In the genomic region with DNA sequence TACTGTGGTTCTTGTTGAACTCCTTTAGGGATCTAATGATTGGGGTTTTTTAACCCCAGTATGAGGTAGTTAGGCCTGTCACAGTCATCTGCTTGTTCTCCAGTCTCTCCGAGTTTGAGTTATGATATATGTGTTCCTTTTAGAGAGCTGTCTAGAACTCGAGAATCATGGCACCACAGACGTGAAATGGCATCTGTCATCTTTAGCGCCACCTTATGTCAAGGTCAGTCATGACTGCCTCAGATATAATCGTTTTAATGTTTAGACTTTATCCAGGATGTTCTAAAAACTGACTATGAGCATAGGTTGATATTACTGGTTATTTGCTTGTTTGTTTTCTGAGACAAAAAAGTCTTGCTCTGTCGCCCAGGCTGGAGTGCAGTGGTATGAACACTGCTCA, we compare ENCODE assay signal across 14 cellular contexts.
DNase-seq lines count a peak whose midpoint lies in the region; ATAC-seq, FAIRE-seq and TF ChIP-seq lines count a peak whose summit lies in the region.
"Had no signal": no experiment of that assay in that cellular context is flagged by ENCODE, and none has a peak within 500 bp of the region (broad histone marks: within the 10 kb centered on the region; RNA-seq: fewer than 3 reads in every experiment).

No MANE protein-coding gene starts in this region.

- H3F3A ChIP-seq in SU-DHL-6 (ENCODE audit: insufficient read depth): no peaks in the 10 kb centered on the region

- no peak overlapping the region for H3K4me3 Mint-ChIP-seq in Calu3 (ENCODE audit: low read depth, unreplicated experiment)
- H3K4me3 Mint-ChIP-seq: IgD-negative memory B cell; T-helper 2 cell treated with Interferon-gamma antibody and Interleukin-4, amounts not matched to agents 5 μg/mL and 100 μg/mL, for 36 hours had no signal

- FAIRE-seq in keratinocyte (lab: Jason Lieb, UNC): no peak
- FAIRE-seq in GM12892 (lab: Jason Lieb, UNC): no peak
- FAIRE-seq: islet of Langerhans had no signal

- ATAC-seq in GM21619 (IDR thresholded peaks at IDR 0.05; ENCODE audit: unreplicated experiment): no peak

- CTCF ChIA-PET in Calu3 (lab: Charles Lee): no interaction called here

- peaks cover 24% of the 10 kb centered on the region for H3K36me3 Mint-ChIP-seq in Calu3 (ENCODE audit: insufficient read depth, unreplicated experiment)

- H3K9me1 ChIP-seq in keratinocyte (ENCODE audit: control insufficient read depth, extremely low read depth, insufficient read depth, low read length): no peaks in the 10 kb centered on the region

- H3K9ac ChIP-seq in SU-DHL-6 (ENCODE audit: low read length): no peak overlapping the region
- no peak overlapping the region for H3K9ac ChIP-seq in keratinocyte (ENCODE audit: control insufficient read depth, extremely low read depth, insufficient read depth, low read length)

- H3K9me3 Mint-ChIP-seq in Calu3 (ENCODE audit: low read depth, unreplicated experiment): no peaks in the 10 kb centered on the region
- H3K9me3 Mint-ChIP-seq: IgD-negative memory B cell had no signal

- H2AFZ ChIP-seq in SU-DHL-6 (ENCODE audit: low read depth, low read length, severe bottlenecking) (no peak overlapping the region), keratinocyte (ENCODE audit: control insufficient read depth, low read length) (no peak overlapping the region)

- no TSS peak for BruUV-seq in Calu3 (replicated peaks; lab: Mats Ljungman, UMichigan)

- no peak overlapping the region for H3K27ac ChIP-seq in SU-DHL-6 (ENCODE audit: low read depth, low read length)
- no peak overlapping the region for H3K27ac ChIP-seq in keratinocyte (ENCODE audit: control insufficient read depth, insufficient read depth, low read length)
- H3K27ac ChIP-seq: esophagus muscularis mucosa had no signal

- H3K4me1 Mint-ChIP-seq in Calu3 (ENCODE audit: low read depth, unreplicated experiment): no peaks in the 10 kb centered on the region
- H3K4me1 Mint-ChIP-seq: IgD-negative memory B cell had no signal

- no peak overlapping the region for H3K4me2 ChIP-seq in SU-DHL-6 (ENCODE audit: low read depth, low read length, poor library complexity, severe bottlenecking)
- H3K4me2 ChIP-seq in keratinocyte (ENCODE audit: control insufficient read depth, extremely low read depth, insufficient read depth, low read depth, low read length): no peak overlapping the region

- no peaks in the 10 kb centered on the region for H3K27me3 Mint-ChIP-seq in Calu3 (ENCODE audit: unreplicated experiment)
- H3K27me3 Mint-ChIP-seq: IgD-negative memory B cell had no signal

- H3K4me3 ChIP-seq in HFF-Myc (replicated peaks; ENCODE audit: low read depth, low read length): no peak overlapping the region
- no peak overlapping the region for H3K4me3 ChIP-seq in SU-DHL-6 (ENCODE audit: insufficient read depth, low read length, poor library complexity, severe bottlenecking)
- H3K4me3 ChIP-seq in keratinocyte (ENCODE audit: control insufficient read depth in 2 of 3, extremely low read depth in 1 of 3, insufficient read depth in 2 of 3, low read depth in 1 of 3, low read length in 3 of 3): no peak overlapping the region
- H3K4me3 ChIP-seq: esophagus muscularis mucosa had no signal

- TF ChIP-seq POLR2A in GM12892 (IDR thresholded peaks at IDR 0.05; ENCODE audit: low read depth, low read length): no peak

- H3K79me2 ChIP-seq in SU-DHL-6 (ENCODE audit: insufficient read depth, low read length) (no peaks in the 10 kb centered on the region), keratinocyte (ENCODE audit: control insufficient read depth, insufficient read depth, low read length) (no peaks in the 10 kb centered on the region)

- intact Hi-C loops in Calu3 (cut with micrococcal nuclease; ENCODE audit: unreplicated experiment): no loop called here

- H3K27me3 ChIP-seq in SU-DHL-6 (ENCODE audit: low read length): no peaks in the 10 kb centered on the region
- H3K27me3 ChIP-seq in keratinocyte (ENCODE audit: control insufficient read depth, extremely low read depth, insufficient read depth, low read length): no peaks in the 10 kb centered on the region
- H3K27me3 ChIP-seq: esophagus muscularis mucosa had no signal

- no peaks in the 10 kb centered on the region for H3K9me3 ChIP-seq in SU-DHL-6 (ENCODE audit: insufficient read depth, low read length)
- H3K9me3 ChIP-seq in keratinocyte (ENCODE audit: control insufficient read depth, low read depth, low read length): no peaks in the 10 kb centered on the region
- H3K9me3 ChIP-seq: esophagus muscularis mucosa had no signal

- peak; percentile 22 for TF ChIP-seq CTCF in Calu3 (IDR thresholded peaks at IDR 0.05; ENCODE audit: unreplicated experiment)
- peak; percentile 19 for TF ChIP-seq CTCF in HFF-Myc (IDR thresholded peaks at IDR 0.05; ENCODE audit: low read depth, low read length, missing control alignments)
- TF ChIP-seq CTCF in SU-DHL-6 (IDR thresholded peaks at IDR 0.05; ENCODE audit: insufficient read depth, low read length, poor library complexity, severe bottlenecking): peak; percentile 31
- TF ChIP-seq CTCF in keratinocyte (optimal IDR thresholded peaks at IDR 0.05 in 1 of 3, IDR thresholded peaks at IDR 0.05 in 1 of 3, conservative IDR thresholded peaks at IDR 0.05 in 1 of 3; ENCODE audit: extremely low read depth in 1 of 3, insufficient read depth in 2 of 3, low read length in 3 of 3): peak in 2 of 3 experiments; percentile 20 to 47

- H3K27ac Mint-ChIP-seq in Calu3 (ENCODE audit: unreplicated experiment): no peak overlapping the region
- H3K27ac Mint-ChIP-seq: T-helper 2 cell treated with Interferon-gamma antibody and Interleukin-4, amounts not matched to agents 5 μg/mL and 100 μg/mL, for 36 hours had no signal

- peaks cover 62% of the 10 kb centered on the region for H3K36me3 ChIP-seq in SU-DHL-6 (ENCODE audit: low read length)
- peaks cover 10 to 20% of the 10 kb centered on the region in 2 experiments for H3K36me3 ChIP-seq in keratinocyte (ENCODE audit: control insufficient read depth in 2 of 2, extremely low read depth in 1 of 2, insufficient read depth in 2 of 2, low read length in 2 of 2)

- DNase-seq in Calu3: no peak
- DNase-seq in HFF-Myc (ENCODE audit: extremely low read depth, low read depth): no peak
- DNase-seq in keratinocyte (ENCODE audit: low read depth, low spot score): no peak
- no peak for DNase-seq in stimulated activated CD4-positive, alpha-beta T cell treated with anti-CD3 and anti-CD28 coated beads, Interleukin-15, amount 100 ng/mL, for 24 hours
- no peak for DNase-seq in GM12892 (ENCODE audit: insufficient read length)
- DNase-seq: NCI-H526; occipital lobe; stimulated activated CD4-positive, alpha-beta T cell treated with anti-CD3 and anti-CD28 coated beads, Interleukin-2, amount 100 ng/mL, for 48 hours had no signal

- dilution Hi-C loops in keratinocyte (cut with MboI; ENCODE audit: extremely low pct_ligation_motif_present, low sequenced_read_pairs): no loop called here

- H3K4me1 ChIP-seq in keratinocyte (ENCODE audit: control insufficient read depth, extremely low read depth, insufficient read depth, low read length): no peaks in the 10 kb centered on the region
- H3K4me1 ChIP-seq: esophagus muscularis mucosa had no signal

- no peaks in the 10 kb centered on the region for H3K9me2 ChIP-seq in SU-DHL-6 (replicated peaks; ENCODE audit: insufficient read depth, low read length)

- H4K20me1 ChIP-seq in SU-DHL-6 (ENCODE audit: low read depth, low read length): no peaks in the 10 kb centered on the region
- no peaks in the 10 kb centered on the region for H4K20me1 ChIP-seq in keratinocyte (ENCODE audit: control insufficient read depth, extremely low read depth, insufficient read depth, low read length)
